Comparison of ENCODE assay signal across 8 cellular contexts in genomic region chr19:48332351-48332661, GRCh38. TPM values are rescaled to one million over a fixed set of nuclear protein-coding genes. Genes with fewer than 3 reads are reported as not detected.
DNase-seq lines count a peak whose midpoint lies in the region; ATAC-seq and TF ChIP-seq lines count a peak whose summit lies in the region.

No MANE protein-coding gene starts in this region.

- H3K4me3 ChIP-seq in BLaER1 treated with 17β-estradiol and CSF1 and Interleukin-3, amounts not matched to agents 10 nM and 100 nM: peak overlapping the region; percentile 53 to 74 (median 64)
- H3K4me3 ChIP-seq in dorsolateral prefrontal cortex: peak overlapping the region in 58 of 59 donors; percentile 23 to 71 (median 56)

- peaks cover 57 to 69% (median 66%) of the 10 kb centered on the region in 10 experiments for H3K4me1 ChIP-seq in BLaER1 treated with 17β-estradiol and CSF1 and Interleukin-3, amounts not matched to agents 10 nM and 100 nM

- TF ChIP-seq CTCF in dorsolateral prefrontal cortex (IDR thresholded peaks at IDR 0.05 in 54 of 56, conservative IDR thresholded peaks at IDR 0.05 in 2 of 56; ENCODE audit: low read depth in 1 of 56, partially characterized antibody in 56 of 56): no peak
- TF ChIP-seq CTCF in nephron (IDR thresholded peaks at IDR 0.05; ENCODE audit: unreplicated experiment in 3 of 3): no peak

- peak overlapping the region in 8 of 11 experiments; percentile 4 to 83 (median 42); a peak in 11 of 22 replicates for H3K27ac ChIP-seq in BLaER1 treated with 17β-estradiol and CSF1 and Interleukin-3, amounts not matched to agents 10 nM and 100 nM
- H3K27ac ChIP-seq in KOPT-K1 (ENCODE audit: low read depth, low read length, poor library complexity, severe bottlenecking): peak overlapping the region; percentile 88
- peak overlapping the region; percentile 18 to 94 (median 85) for H3K27ac ChIP-seq in dorsolateral prefrontal cortex

- H3K9me3 Mint-ChIP-seq in nephron: no peaks in the 10 kb centered on the region

- H3K4me3 Mint-ChIP-seq in nephron: peak overlapping the region; percentile 86 to 89 (median 88)

- no peak for ATAC-seq in HG03521 (IDR thresholded peaks at IDR 0.05; ENCODE audit: unreplicated experiment)
- ATAC-seq in GM18858 (IDR thresholded peaks at IDR 0.05; ENCODE audit: unreplicated experiment): no peak
- ATAC-seq in HG03432 (IDR thresholded peaks at IDR 0.05; ENCODE audit: unreplicated experiment): no peak

- no peak for DNase-seq in dorsolateral prefrontal cortex
- no peak for DNase-seq in T-helper 9 cell

- peak overlapping the region; percentile 90 to 97 (median 95) for H3K27ac Mint-ChIP-seq in nephron

- H3K9me3 ChIP-seq in BLaER1 treated with 17β-estradiol and CSF1 and Interleukin-3, amounts not matched to agents 10 nM and 100 nM (replicated peaks in 1 of 11): peaks cover 0 to 16% (median 5%) of the 10 kb centered on the region in 11 experiments; a peak in 10 of 22 replicates
- peaks cover 11% of the 10 kb centered on the region for H3K9me3 ChIP-seq in KOPT-K1 (ENCODE audit: insufficient read depth, low read length, poor library complexity, severe bottlenecking)

- H3K36me3 ChIP-seq in BLaER1 treated with 17β-estradiol and CSF1 and Interleukin-3, amounts not matched to agents 10 nM and 100 nM: peaks cover 0 to 41% (median 21%) of the 10 kb centered on the region in 11 experiments; a peak in 17 of 22 replicates
- H3K36me3 ChIP-seq in KOPT-K1 (ENCODE audit: insufficient read depth, low read length): no peaks in the 10 kb centered on the region

- peaks cover 44% of the 10 kb centered on the region for H3K4me1 Mint-ChIP-seq in nephron

- H3K9ac ChIP-seq in BLaER1 treated with 17β-estradiol and CSF1 and Interleukin-3, amounts not matched to agents 10 nM and 100 nM: peak overlapping the region in 7 of 11 experiments; percentile 7 to 84 (median 47); a peak in 12 of 22 replicates

- no peaks in the 10 kb centered on the region for H3K27me3 ChIP-seq in BLaER1 treated with 17β-estradiol and CSF1 and Interleukin-3, amounts not matched to agents 10 nM and 100 nM
- no peaks in the 10 kb centered on the region for H3K27me3 ChIP-seq in dorsolateral prefrontal cortex

- H3K27me3 Mint-ChIP-seq in nephron (ENCODE audit: low read depth): no peaks in the 10 kb centered on the region

- peaks cover 0 to 54% (median 5%) of the 10 kb centered on the region in 11 experiments; a peak in 9 of 22 replicates for H4K20me1 ChIP-seq in BLaER1 treated with 17β-estradiol and CSF1 and Interleukin-3, amounts not matched to agents 10 nM and 100 nM

- intact Hi-C loops in dorsolateral prefrontal cortex (cut with DNase I): no loop called here

- H3K4me2 ChIP-seq in BLaER1 treated with 17β-estradiol and CSF1 and Interleukin-3, amounts not matched to agents 10 nM and 100 nM: peak overlapping the region; percentile 94 to 100 (median 98)

- H3K36me3 Mint-ChIP-seq in nephron (ENCODE audit: low read depth): peaks cover 20% of the 10 kb centered on the region

RNA-seq across cellular contexts. Expression of gene EMP3, which starts 7.0 kb away (rescaled TPM):
- 10 to 100 TPM in 87 of 120 experiments, 1 to 10 TPM in 33; 4.7 to 52.1 (median 14.3) TPM for total RNA-seq in dorsolateral prefrontal cortex

RNA-seq across cellular contexts. Expression of gene TMEM143, which starts 31.4 kb away (rescaled TPM):
- total RNA-seq in dorsolateral prefrontal cortex: 10 to 100 TPM in 119 of 120 experiments, 1 to 10 TPM in 1; 9.2 to 32.0 (median 16.5) TPM

RNA-seq across cellular contexts. Expression of gene SYNGR4, which starts 31.9 kb away (rescaled TPM):
- 1 to 10 TPM in 5 of 120 experiments, under 1 TPM in 8, not detected in 107; 0.50 to 3.0 (median 0.83) TPM for total RNA-seq in dorsolateral prefrontal cortex

RNA-seq across cellular contexts. Expression of gene KDELR1, which starts 59.0 kb away (rescaled TPM):
- total RNA-seq in dorsolateral prefrontal cortex: 10 to 100 TPM; 45.9 to 70.8 (median 57.3) TPM
